ENCODE assay signal across 1 cellular context in the genomic region with DNA sequence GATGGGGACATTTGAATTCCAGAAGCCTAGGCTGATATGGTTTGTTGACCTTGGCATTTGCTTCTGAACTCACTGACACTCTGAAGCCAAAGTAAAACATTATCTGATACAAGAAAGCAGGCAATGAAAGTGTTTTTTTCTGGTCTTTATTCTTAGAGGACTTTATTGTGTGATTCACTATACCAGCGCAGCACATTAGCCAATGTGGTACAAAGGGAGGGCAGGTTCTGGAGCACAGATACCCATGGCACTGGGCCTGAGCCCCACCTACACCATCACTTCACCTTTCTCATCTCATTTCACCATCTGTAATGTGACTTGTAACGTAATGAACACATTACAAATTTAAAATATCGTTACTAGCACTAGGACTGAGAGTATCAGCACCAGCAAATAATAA.
TF ChIP-seq lines count a peak whose summit lies in the region.

No MANE protein-coding gene starts in this region.

TF ChIP-seq in IMR-90, 13 proteins besides CTCF, POLR2A, EP300 and RAD21 (continued from another document):
- TF ChIP-seq FOS (IDR thresholded peaks at IDR 0.05; ENCODE audit: low read depth, low read length) (no peak), BHLHE40 (IDR thresholded peaks at IDR 0.05; ENCODE audit: low read depth, low read length) (no peak), CHD1 (IDR thresholded peaks at IDR 0.05; ENCODE audit: low read depth, low read length) (no peak), MXI1 (IDR thresholded peaks at IDR 0.05; ENCODE audit: borderline replicate concordance, low read depth, low read length) (no peak)
- TF ChIP-seq, protein P1, sequence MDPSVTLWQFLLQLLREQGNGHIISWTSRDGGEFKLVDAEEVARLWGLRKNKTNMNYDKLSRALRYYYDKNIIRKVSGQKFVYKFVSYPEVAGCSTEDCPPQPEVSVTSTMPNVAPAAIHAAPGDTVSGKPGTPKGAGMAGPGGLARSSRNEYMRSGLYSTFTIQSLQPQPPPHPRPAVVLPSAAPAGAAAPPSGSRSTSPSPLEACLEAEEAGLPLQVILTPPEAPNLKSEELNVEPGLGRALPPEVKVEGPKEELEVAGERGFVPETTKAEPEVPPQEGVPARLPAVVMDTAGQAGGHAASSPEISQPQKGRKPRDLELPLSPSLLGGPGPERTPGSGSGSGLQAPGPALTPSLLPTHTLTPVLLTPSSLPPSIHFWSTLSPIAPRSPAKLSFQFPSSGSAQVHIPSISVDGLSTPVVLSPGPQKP (IDR thresholded peaks at IDR 0.05; ENCODE audit: borderline replicate concordance, low read depth, low read length): no peak
